In genomic region chr13:64099994-64100393, GRCh38 we compare ENCODE assay signal across 15 cellular contexts.
DNase-seq lines count a peak whose midpoint lies in the region; ATAC-seq and TF ChIP-seq lines count a peak whose summit lies in the region.
"Had no signal": no experiment of that assay in that cellular context is flagged by ENCODE, and none has a peak within 500 bp of the region (broad histone marks: within the 10 kb centered on the region; RNA-seq: fewer than 3 reads in every experiment).

No MANE protein-coding gene starts in this region.

- H3K36me3 ChIP-seq in SK-N-MC (ENCODE audit: insufficient read depth, low read length) (peaks cover 10% of the 10 kb centered on the region; the same call in 1 of the 2 replicates), colonic mucosa (no peaks in the 10 kb centered on the region)
- H3K36me3 ChIP-seq: BLaER1 had no signal

- H3K4me1 ChIP-seq in colonic mucosa: no peaks in the 10 kb centered on the region
- H3K4me1 ChIP-seq: A549, BLaER1 had no signal

- DNase-seq in NCI-H2227 (lab: John Stamatoyannopoulos, UW; ENCODE audit: unreplicated experiment) (peak; percentile 0), NCI-H2227 treated with DMSO at 0.1 percent for 48 hours (lab: John Stamatoyannopoulos, UW) (no peak), SK-N-MC (ENCODE audit: low read depth, low spot score) (no peak), iPS-NIHi11 (ENCODE audit: low spot score) (peak; percentile 6), colonic mucosa (no peak), Right ventricle myocardium superior (no peak)
- DNase-seq: Calu3; CD4-positive, alpha-beta memory T cell; DMS79 treated with DMSO at 0.1 percent for 48 hours; GF-D8; H9 had no signal

- TF ChIP-seq CTCF in colonic mucosa (IDR thresholded peaks at IDR 0.05): no peak

- H3K9me3 ChIP-seq in SK-N-MC (ENCODE audit: low read depth, low read length) (0 out of 2 replicates have a peak, but pooled peaks cover 5% of the 10 kb centered on the region), colonic mucosa (no peaks in the 10 kb centered on the region)
- H3K9me3 ChIP-seq: A549, BLaER1 had no signal

- no peak overlapping the region for H3K4me3 ChIP-seq in SK-N-MC
- no peak overlapping the region for H3K4me3 ChIP-seq in colonic mucosa
- H3K4me3 ChIP-seq: A549, BLaER1 had no signal

- H3K9ac ChIP-seq in SK-N-MC (ENCODE audit: insufficient read length) (no peak overlapping the region), colonic mucosa (ENCODE audit: low read depth in 2 of 2, low read length in 2 of 2) (no peak overlapping the region)
- H3K9ac ChIP-seq: BLaER1 had no signal

- H3K27me3 ChIP-seq in colonic mucosa: no peaks in the 10 kb centered on the region
- H3K27me3 ChIP-seq: BLaER1 had no signal

- ATAC-seq in Right ventricle myocardium superior (ENCODE audit: poor library complexity) (no peak), HG03457 (IDR thresholded peaks at IDR 0.05; ENCODE audit: unreplicated experiment) (no peak)
- ATAC-seq: A549 had no signal

- intact Hi-C loops in colonic mucosa (cut with DNase I) (no loop called here), Right ventricle myocardium superior (cut with DNase I) (no loop called here)

- H3K27ac ChIP-seq in SK-N-MC (peak overlapping the region; percentile 43; the same call in 1 of the 2 replicates), colonic mucosa (no peak overlapping the region)
- H3K27ac ChIP-seq: 22Rv1, A549, BLaER1 had no signal

Comparison
In these comparisons a context has a peak if more than half of its experiments do, and no peak if none do; other contexts are left out.
1. DNase-seq: peak in NCI-H2227 (single experiment) and iPS-NIHi11 (single experiment); none in NCI-H2227 treated with DMSO at 0.1 percent for 48 hours (single experiment), SK-N-MC (single experiment), colonic mucosa (single experiment) and Right ventricle myocardium superior (single experiment).